ENCODE assay signal across 14 cellular contexts in genomic region chr11:64357446-64357845, GRCh38. TPM values are rescaled to one million over a fixed set of nuclear protein-coding genes. Genes with fewer than 3 reads are reported as not detected.
DNase-seq lines count a peak whose midpoint lies in the region; ATAC-seq and TF ChIP-seq lines count a peak whose summit lies in the region.
"Had no signal": no experiment of that assay in that cellular context is flagged by ENCODE, and none has a peak within 500 bp of the region (broad histone marks: within the 10 kb centered on the region; RNA-seq: fewer than 3 reads in every experiment).

No MANE protein-coding gene starts in this region.

- no CpG with 5 or more reads among the region's 6 CpGs for WGBS in SK-N-SH (ENCODE audit: low lambda C conversion rate)

- no peaks in the 10 kb centered on the region for H3K9me3 Mint-ChIP-seq in central memory CD8-positive, alpha-beta T cell
- H3K9me3 Mint-ChIP-seq in stimulated activated memory B cell treated with anti-CD40 and anti-IgM and Interleukin-4, amounts not matched to agents 10 μg/mL and 1 μg/mL and 100 μg/mL, for 72 hours = no peaks in the 10 kb centered on the region
- H3K9me3 Mint-ChIP-seq: activated B cell treated with CpG ODN at 0.5 μM for 24 hours; activated T-cell treated with anti-CD3 and anti-CD28 coated beads, Interleukin-2, amount 50 U/mL, for 4 hours; stimulated activated naive B cell treated with anti-CD40 and anti-IgM and Interleukin-4, amounts not matched to agents 10 μg/mL and 1 μg/mL and 100 μg/mL, for 72 hours had no signal

- H3K4me3 ChIP-seq in SK-N-SH (ENCODE audit: low read depth in 2 of 2, low read length in 1 of 2) (no peak overlapping the region), Loucy (ENCODE audit: low read length, poor library complexity, severe bottlenecking) (no peak overlapping the region), neutrophil (ENCODE audit: low read depth in 1 of 2, low read length in 1 of 2) (no peak overlapping the region)

- no peaks in the 10 kb centered on the region for H3K27me3 ChIP-seq in SK-N-SH (ENCODE audit: insufficient read depth)
- no peaks in the 10 kb centered on the region for H3K27me3 ChIP-seq in Loucy (ENCODE audit: insufficient read depth, low read length, poor library complexity, severe bottlenecking)
- no peaks in the 10 kb centered on the region for H3K27me3 ChIP-seq in neutrophil

- TF ChIP-seq EP300 in SK-N-SH (IDR thresholded peaks at IDR 0.05; ENCODE audit: borderline replicate concordance in 1 of 2, low read depth in 1 of 2, low read length in 1 of 2) = no peak

- H2AFZ ChIP-seq in SK-N-SH (ENCODE audit: low read depth) (no peak overlapping the region), Loucy (ENCODE audit: low read length) (no peak overlapping the region)

- POLR2A ChIA-PET in SK-N-SH (lab: Yijun Ruan, JAX) = no interaction called here

- H3K9ac ChIP-seq in SK-N-SH = peak overlapping the region; percentile 88; the same call in 1 of the 2 replicates
- H3K9ac ChIP-seq in Loucy (ENCODE audit: low read depth, low read length, poor library complexity, severe bottlenecking) = no peak overlapping the region

- CTCF ChIA-PET in SK-N-SH (lab: Yijun Ruan, JAX) = interaction anchor here (0.9 to 5.5 kb wide), 5 partner anchors 14 to 99 kb away, joined by 3 to 42 read pairs (median 3); partner anchors contain the start of genes PRDX5 and TRMT112

- TF ChIP-seq RAD21 in SK-N-SH (IDR thresholded peaks at IDR 0.05; ENCODE audit: low read length) = no peak

- H3F3A ChIP-seq in SK-N-SH (replicated peaks; ENCODE audit: insufficient read depth) = peaks cover 12% of the 10 kb centered on the region
- H3F3A ChIP-seq in Loucy (ENCODE audit: low read depth) = no peaks in the 10 kb centered on the region

- H3K27ac Mint-ChIP-seq in central memory CD8-positive, alpha-beta T cell (ENCODE audit: low read depth) = no peak overlapping the region
- H3K27ac Mint-ChIP-seq in stimulated activated memory B cell treated with anti-CD40 and anti-IgM and Interleukin-4, amounts not matched to agents 10 μg/mL and 1 μg/mL and 100 μg/mL, for 72 hours = no peak overlapping the region
- H3K27ac Mint-ChIP-seq: activated B cell treated with CpG ODN at 0.5 μM for 24 hours; stimulated activated naive B cell treated with anti-CD40 and anti-IgM and Interleukin-4, amounts not matched to agents 10 μg/mL and 1 μg/mL and 100 μg/mL, for 72 hours had no signal

- H3K4me1 Mint-ChIP-seq in central memory CD8-positive, alpha-beta T cell = peaks cover 29% of the 10 kb centered on the region
- peaks cover 56% of the 10 kb centered on the region for H3K4me1 Mint-ChIP-seq in stimulated activated memory B cell treated with anti-CD40 and anti-IgM and Interleukin-4, amounts not matched to agents 10 μg/mL and 1 μg/mL and 100 μg/mL, for 72 hours

- DNase-seq in SK-N-SH (peak; percentile 44), NCI-H345 treated with DMSO at 0.1 percent for 48 hours (lab: John Stamatoyannopoulos, UW; ENCODE audit: unreplicated experiment) (no peak), cerebellar nuclear complex (lab: John Stamatoyannopoulos, UW) (no peak)
- DNase-seq in central memory CD8-positive, alpha-beta T cell (ENCODE audit: low spot score in 2 of 2) = no peak
- DNase-seq: activated B cell treated with CpG ODN at 0.5 μM for 24 hours; NCI-H2081 treated with DMSO at 0.1 percent for 48 hours; NCI-H774; stimulated activated naive B cell treated with anti-CD40 and anti-IgM and Interleukin-4, amounts not matched to agents 10 μg/mL and 1 μg/mL and 100 μg/mL, for 72 hours had no signal

- peak overlapping the region in 1 of 2 experiments; percentile 76; a peak in 2 of 4 replicates for H3K27ac ChIP-seq in SK-N-SH (ENCODE audit: low read depth in 2 of 2, low read length in 1 of 2)
- H3K27ac ChIP-seq in neutrophil = peak overlapping the region; percentile 68
- H3K27ac ChIP-seq: SJCRH30 had no signal

- H3K4me2 ChIP-seq in SK-N-SH = peak overlapping the region; percentile 93; the same call in 1 of the 2 replicates
- peak overlapping the region; percentile 96 for H3K4me2 ChIP-seq in Loucy (ENCODE audit: low read depth, low read length, poor library complexity, severe bottlenecking)

- no peaks in the 10 kb centered on the region for H3K27me3 Mint-ChIP-seq in central memory CD8-positive, alpha-beta T cell
- H3K27me3 Mint-ChIP-seq in stimulated activated memory B cell treated with anti-CD40 and anti-IgM and Interleukin-4, amounts not matched to agents 10 μg/mL and 1 μg/mL and 100 μg/mL, for 72 hours = no peaks in the 10 kb centered on the region
- H3K27me3 Mint-ChIP-seq: activated B cell treated with CpG ODN at 0.5 μM for 24 hours; stimulated activated naive B cell treated with anti-CD40 and anti-IgM and Interleukin-4, amounts not matched to agents 10 μg/mL and 1 μg/mL and 100 μg/mL, for 72 hours had no signal

- H3K9me2 ChIP-seq in SK-N-SH = no peaks in the 10 kb centered on the region
- H3K9me2 ChIP-seq in Loucy (replicated peaks; ENCODE audit: low read depth, low read length) = no peaks in the 10 kb centered on the region

- H3K9me3 ChIP-seq in SK-N-SH (no peaks in the 10 kb centered on the region), Loucy (ENCODE audit: insufficient read depth, low read depth, low read length) (no peaks in the 10 kb centered on the region), neutrophil (no peaks in the 10 kb centered on the region)
- H3K9me3 ChIP-seq: SJCRH30 had no signal

- H3K36me3 ChIP-seq in SK-N-SH (replicated peaks in 1 of 2; ENCODE audit: control insufficient read depth in 1 of 2, insufficient read depth in 2 of 2, low read length in 1 of 2) (peaks cover 3 to 22% of the 10 kb centered on the region in 2 experiments), Loucy (ENCODE audit: insufficient read depth, low read length) (peaks cover 6% of the 10 kb centered on the region; the same call in 1 of the 2 replicates), neutrophil (peaks cover 75% of the 10 kb centered on the region)

- H3K4me3 Mint-ChIP-seq in central memory CD8-positive, alpha-beta T cell = peak overlapping the region; percentile 95
- H3K4me3 Mint-ChIP-seq in stimulated activated memory B cell treated with anti-CD40 and anti-IgM and Interleukin-4, amounts not matched to agents 10 μg/mL and 1 μg/mL and 100 μg/mL, for 72 hours = no peak overlapping the region

- H4K20me1 ChIP-seq in SK-N-SH (ENCODE audit: insufficient read depth) = 0 out of 2 replicates have a peak, but pooled peaks cover 5% of the 10 kb centered on the region
- peaks cover 5% of the 10 kb centered on the region for H4K20me1 ChIP-seq in Loucy (ENCODE audit: insufficient read depth, low read length, poor library complexity, severe bottlenecking)

- TF ChIP-seq CTCF in SK-N-SH (IDR thresholded peaks at IDR 0.05) (no peak), Loucy (conservative IDR thresholded peaks at IDR 0.05; ENCODE audit: low read length) (no peak), neutrophil (IDR thresholded peaks at IDR 0.05) (no peak)

- H3K4me1 ChIP-seq in SK-N-SH (ENCODE audit: control insufficient read depth in 1 of 2, insufficient read depth in 2 of 2, low read depth in 1 of 2, low read length in 1 of 2) (peaks cover 22 to 28% of the 10 kb centered on the region in 2 experiments; a peak in 3 of 4 replicates), Loucy (ENCODE audit: insufficient read depth, low read length, poor library complexity, severe bottlenecking) (peaks cover 29% of the 10 kb centered on the region), neutrophil (ENCODE audit: control insufficient read depth in 1 of 2, insufficient read depth in 1 of 2, low read depth in 1 of 2, low read length in 1 of 2) (peaks cover 30 to 38% of the 10 kb centered on the region in 2 experiments)

- peaks cover 10% of the 10 kb centered on the region for H3K36me3 Mint-ChIP-seq in central memory CD8-positive, alpha-beta T cell (ENCODE audit: insufficient read depth)
- H3K36me3 Mint-ChIP-seq in stimulated activated memory B cell treated with anti-CD40 and anti-IgM and Interleukin-4, amounts not matched to agents 10 μg/mL and 1 μg/mL and 100 μg/mL, for 72 hours = peaks cover 24% of the 10 kb centered on the region

- ATAC-seq in SK-N-SH treated with all-trans-retinoic acid at 6 μM for 48 hours = no peak
- no peak for ATAC-seq in central memory CD8-positive, alpha-beta T cell (replicated peaks; ENCODE audit: extremely low read depth, poor library complexity, severe bottlenecking)
- no peak for ATAC-seq in stimulated activated memory B cell treated with anti-CD40 and anti-IgM and Interleukin-4, amounts not matched to agents 10 μg/mL and 1 μg/mL and 100 μg/mL, for 72 hours
- ATAC-seq: stimulated activated naive B cell treated with anti-CD40 and anti-IgM and Interleukin-4, amounts not matched to agents 10 μg/mL and 1 μg/mL and 100 μg/mL, for 72 hours had no signal

- H3K79me2 ChIP-seq in SK-N-SH (ENCODE audit: insufficient read depth) (peaks cover 31% of the 10 kb centered on the region), Loucy (ENCODE audit: insufficient read depth, low read length) (peaks cover 18% of the 10 kb centered on the region; the same call in 1 of the 2 replicates)

TF ChIP-seq in SK-N-SH, 30 proteins besides CTCF, POLR2A, EP300 and RAD21 (continues in another document):
- TF ChIP-seq POLR2AphosphoS5 (IDR thresholded peaks at IDR 0.05; ENCODE audit: low read depth, low read length) = no peak

TF ChIP-seq in SK-N-SH treated with all-trans-retinoic acid at 6 μM for 48 hours, 23 proteins besides CTCF, POLR2A, EP300 and RAD21 (continues in another document):
- TF ChIP-seq ARNTL (CRISPR knock-in tag; IDR thresholded peaks at IDR 0.05; ENCODE audit: borderline replicate concordance, low read depth) = no peak
- TF ChIP-seq ZFP3 (CRISPR knock-in tag; IDR thresholded peaks at IDR 0.05) = no peak

RNA-seq across cellular contexts. Expression of gene RPS6KA4, which starts 1.5 kb away (rescaled TPM):
- polyA plus RNA-seq in SK-N-SH (2012; rRNA removed) = 43.4 and 44.7 TPM in 2 replicates
- polyA plus RNA-seq in SK-N-SH (2012; cell fraction: cytosol; rRNA removed) = 15.4 and 27.8 TPM in 2 replicates
- polyA plus RNA-seq in SK-N-SH (2012; cell fraction: nucleus; rRNA removed) = 86.8 and 120 TPM in 2 replicates

RNA-seq across cellular contexts. Expression of gene CCDC88B, which starts 17.4 kb away (rescaled TPM):
- 2.4 and 3.4 TPM in 2 replicates for polyA plus RNA-seq in SK-N-SH (2012; rRNA removed)
- 1.3 and 2.7 TPM in 2 replicates for polyA plus RNA-seq in SK-N-SH (2012; cell fraction: cytosol; rRNA removed)
- polyA plus RNA-seq in SK-N-SH (2012; cell fraction: nucleus; rRNA removed) = 1.5 and 4.3 TPM in 2 replicates

RNA-seq across cellular contexts. Expression of gene PRDX5, which starts 39.5 kb away (rescaled TPM):
- 875 and 1,000 TPM in 2 replicates for polyA plus RNA-seq in SK-N-SH (2012; rRNA removed)
- polyA plus RNA-seq in SK-N-SH (2012; cell fraction: cytosol; rRNA removed) = 911 and 944 TPM in 2 replicates
- polyA plus RNA-seq in SK-N-SH (2012; cell fraction: nucleus; rRNA removed) = 283 and 326 TPM in 2 replicates

RNA-seq across cellular contexts. Expression of gene TRMT112, which starts 40.1 kb away (rescaled TPM):
- 649 and 699 TPM in 2 replicates for polyA plus RNA-seq in SK-N-SH (2012; rRNA removed)
- polyA plus RNA-seq in SK-N-SH (2012; cell fraction: cytosol; rRNA removed) = 528 and 601 TPM in 2 replicates
- polyA plus RNA-seq in SK-N-SH (2012; cell fraction: nucleus; rRNA removed) = 225 and 384 TPM in 2 replicates

RNA-seq across cellular contexts. Expression of gene ESRRA, which starts 52.1 kb away (rescaled TPM):
- 27.8 and 31.7 TPM in 2 replicates for polyA plus RNA-seq in SK-N-SH (2012; rRNA removed)
- 24.0 and 31.6 TPM in 2 replicates for polyA plus RNA-seq in SK-N-SH (2012; cell fraction: cytosol; rRNA removed)
- 42.5 and 71.4 TPM in 2 replicates for polyA plus RNA-seq in SK-N-SH (2012; cell fraction: nucleus; rRNA removed)
